Comparison of ENCODE assay signal across 18 cellular contexts in genomic region chr4:21845663-21846062, GRCh38.
DNase-seq lines count a peak whose midpoint lies in the region; ATAC-seq, FAIRE-seq and TF ChIP-seq lines count a peak whose summit lies in the region.
"Had no signal": no experiment of that assay in that cellular context is flagged by ENCODE, and none has a peak within 500 bp of the region (broad histone marks: within the 10 kb centered on the region; RNA-seq: fewer than 3 reads in every experiment).

No MANE protein-coding gene starts in this region.

- no peak overlapping the region for H3K4ac ChIP-seq in IMR-90 (ENCODE audit: low read depth, low read length)

- H3K4me3 ChIP-seq in IMR-90 (ENCODE audit: insufficient read depth, low read depth, low read length) (no peak overlapping the region), choroid plexus epithelial cell (ENCODE audit: low read depth, low read length) (no peak overlapping the region), skeletal muscle satellite cell (ENCODE audit: low read length) (no peak overlapping the region)
- H3K4me3 ChIP-seq: BLaER1, K562 had no signal

- H3K4me2 ChIP-seq in IMR-90 (ENCODE audit: low read depth, low read length) (no peak overlapping the region), skeletal muscle satellite cell (ENCODE audit: low read length) (peak overlapping the region; percentile 3)
- H3K4me2 ChIP-seq: BLaER1 had no signal

- no TSS peak for BruUV-seq in IMR-90 (replicated peaks; lab: Mats Ljungman, UMichigan)

- in situ Hi-C loops in IMR-90 (cut with MboI; ENCODE audit: low sequenced_read_pairs), result no loop called here

- H4K20me1 ChIP-seq in IMR-90 (ENCODE audit: insufficient read depth, low read length), result no peaks in the 10 kb centered on the region
- H4K20me1 ChIP-seq: BLaER1 had no signal

- H2BK120ac ChIP-seq in IMR-90 (ENCODE audit: low read depth, low read length), result no peak overlapping the region

- H3K4me1 ChIP-seq in IMR-90 (ENCODE audit: control insufficient read depth, insufficient read depth, low read length) (no peaks in the 10 kb centered on the region), skeletal muscle satellite cell (ENCODE audit: control insufficient read depth, insufficient read depth, low read length) (peaks cover 25% of the 10 kb centered on the region)
- H3K4me1 ChIP-seq: BLaER1 had no signal

- no peak overlapping the region for H4K91ac ChIP-seq in IMR-90 (ENCODE audit: insufficient read depth, low read depth, low read length)

- no peak overlapping the region for H2BK20ac ChIP-seq in IMR-90 (ENCODE audit: low read depth, low read length)

- no peaks in the 10 kb centered on the region for H3K79me1 ChIP-seq in IMR-90 (ENCODE audit: low read depth in 1 of 2, low read length in 2 of 2)

- H3K27me3 ChIP-seq in IMR-90 (ENCODE audit: control insufficient read depth, insufficient read depth, low read length) (no peaks in the 10 kb centered on the region), skeletal muscle satellite cell (ENCODE audit: control insufficient read depth, insufficient read depth, low read length) (no peaks in the 10 kb centered on the region)
- H3K27me3 ChIP-seq: BLaER1 had no signal

- H2BK5ac ChIP-seq in IMR-90 (ENCODE audit: low read depth, low read length, poor library complexity, severe bottlenecking), result no peak overlapping the region

- no peak overlapping the region for H4K5ac ChIP-seq in IMR-90 (ENCODE audit: low read depth, low read length)

- TF ChIP-seq CTCF in D721Med (IDR thresholded peaks at IDR 0.05; ENCODE audit: insufficient read depth, missing control alignments) (no peak), IMR-90 (conservative IDR thresholded peaks at IDR 0.05; ENCODE audit: low read depth, low read length) (no peak), choroid plexus epithelial cell (conservative IDR thresholded peaks at IDR 0.05; ENCODE audit: low read depth, low read length) (no peak)

- no peak overlapping the region for H2AK9ac ChIP-seq in IMR-90 (replicated peaks; ENCODE audit: low read depth, low read length, poor library complexity)

- WGBS in IMR-90 (ENCODE audit: extremely low coverage in 2 of 2, insufficient read length in 1 of 2), 2 experiments, result no CpG with 5 or more reads among the region's 4 CpGs

- CTCF ChIA-PET in IMR-90 (lab: Yijun Ruan, JAX), result interaction anchor here (0.6 to 0.7 kb wide), 2 partner anchors 9 to 598 kb away, joined by 3 to 4 read pairs; no protein-coding TSS in a partner anchor

- TF ChIP-seq POLR2A in IMR-90 (IDR thresholded peaks at IDR 0.05; ENCODE audit: low read depth, low read length), result no peak

- POLR2A ChIA-PET in IMR-90 (lab: Charles Lee; ENCODE audit: unreplicated experiment), result no interaction called here

- H3K18ac ChIP-seq in IMR-90 (ENCODE audit: low read depth, low read length), result no peak overlapping the region

- intact Hi-C loops in IMR-90 (cut with micrococcal nuclease), result no loop called here
- intact Hi-C loops in head of caudate nucleus (cut with DNase I), result no loop called here

- no peak overlapping the region for H2BK15ac ChIP-seq in IMR-90 (ENCODE audit: low read depth, low read length)

- ATAC-seq in IMR-90 (ENCODE audit: low read depth) (peak; percentile 79), GM18498 (IDR thresholded peaks at IDR 0.05; ENCODE audit: unreplicated experiment) (no peak)
- ATAC-seq: K562, PC-3 had no signal

- no peak overlapping the region for H4K8ac ChIP-seq in IMR-90 (ENCODE audit: low read depth in 2 of 2, low read length in 2 of 2)

- TF ChIP-seq RAD21 in IMR-90 (IDR thresholded peaks at IDR 0.05; ENCODE audit: low read length), result no peak

- no peaks in the 10 kb centered on the region for H3K36me3 ChIP-seq in IMR-90 (ENCODE audit: control insufficient read depth, insufficient read depth, low read length)
- H3K36me3 ChIP-seq in skeletal muscle satellite cell (ENCODE audit: insufficient read depth, low read length), result no peaks in the 10 kb centered on the region
- H3K36me3 ChIP-seq: BLaER1 had no signal

- no peak overlapping the region for H3K27ac ChIP-seq in IMR-90 (ENCODE audit: insufficient read depth, low read length)
- H3K27ac ChIP-seq: BLaER1 had no signal

- H3K9me3 ChIP-seq in IMR-90 (ENCODE audit: control insufficient read depth, insufficient read depth, low read length), result no peaks in the 10 kb centered on the region
- H3K9me3 ChIP-seq in skeletal muscle satellite cell (replicated peaks; ENCODE audit: low read length), result no peaks in the 10 kb centered on the region
- H3K9me3 ChIP-seq: BLaER1 had no signal

- dilution Hi-C loops in IMR-90 (cut with HindIII; ENCODE audit: low sequenced_read_pairs, unreplicated experiment), result no loop called here

- no peak overlapping the region for H2AK5ac ChIP-seq in IMR-90 (ENCODE audit: low read depth, low read length)

- H3K23ac ChIP-seq in IMR-90 (ENCODE audit: low read depth, low read length), result no peak overlapping the region

- no peak overlapping the region for H3K56ac ChIP-seq in IMR-90 (ENCODE audit: extremely low read depth, insufficient read depth, low read length)

- H3K14ac ChIP-seq in IMR-90 (replicated peaks; ENCODE audit: low read depth, low read length), result no peak overlapping the region

- FAIRE-seq in D721Med (lab: Jason Lieb, UNC), result peak; percentile 25
- FAIRE-seq: GM18507, HTR-8/SVneo, K562 had no signal

- DNase-seq in D721Med (ENCODE audit: insufficient read length, low spot score) (no peak), IMR-90 (peak; percentile 18), choroid plexus epithelial cell (ENCODE audit: low read depth) (peak; percentile 6), head of caudate nucleus (no peak), NCI-H1436 treated with DMSO at 0.1 percent for 48 hours (lab: John Stamatoyannopoulos, UW) (no peak)
- DNase-seq: ACHN, DMS 273 treated with DMSO at 0.1 percent for 48 hours, NCI-H1048, NCI-H1694, NCI-H2107, NCI-H69, PC-3 had no signal

- H3K9me1 ChIP-seq in IMR-90 (ENCODE audit: insufficient read depth, low read length), result no peaks in the 10 kb centered on the region

- H2AFZ ChIP-seq in IMR-90 (replicated peaks; ENCODE audit: low read length, poor library complexity), result no peak overlapping the region

- H3K9ac ChIP-seq in IMR-90 (ENCODE audit: low read depth, low read length), result no peak overlapping the region
- H3K9ac ChIP-seq in skeletal muscle satellite cell (ENCODE audit: low read depth, low read length), result peak overlapping the region; percentile 16
- H3K9ac ChIP-seq: BLaER1 had no signal

TF ChIP-seq in IMR-90, 13 proteins besides CTCF, POLR2A, EP300 and RAD21:
- TF ChIP-seq CEBPB (IDR thresholded peaks at IDR 0.05; ENCODE audit: low read depth, low read length), result no peak
- no peak for TF ChIP-seq USF2 (IDR thresholded peaks at IDR 0.05; ENCODE audit: low read depth, low read length)
- no peak for TF ChIP-seq MAFK (IDR thresholded peaks at IDR 0.05; ENCODE audit: low read depth, low read length)
- TF ChIP-seq MXI1 (IDR thresholded peaks at IDR 0.05; ENCODE audit: borderline replicate concordance, low read depth, low read length), result no peak
- TF ChIP-seq RCOR1 (IDR thresholded peaks at IDR 0.05; ENCODE audit: insufficient replicate concordance, low read length), result no peak
- no peak for TF ChIP-seq CHD1 (IDR thresholded peaks at IDR 0.05; ENCODE audit: low read depth, low read length)
- no peak for TF ChIP-seq RFX5 (IDR thresholded peaks at IDR 0.05; ENCODE audit: low read depth, low read length)
- TF ChIP-seq ELK1 (IDR thresholded peaks at IDR 0.05; ENCODE audit: borderline replicate concordance, low read depth, low read length), result no peak

Comparison
In these comparisons a context has a peak if more than half of its experiments do, and no peak if none do; other contexts are left out.
1. DNase-seq: peak in IMR-90 (single experiment) and choroid plexus epithelial cell (single experiment); none in D721Med (single experiment), head of caudate nucleus (0 of 42) and NCI-H1436 treated with DMSO at 0.1 percent for 48 hours (single experiment).